In the genomic region with DNA sequence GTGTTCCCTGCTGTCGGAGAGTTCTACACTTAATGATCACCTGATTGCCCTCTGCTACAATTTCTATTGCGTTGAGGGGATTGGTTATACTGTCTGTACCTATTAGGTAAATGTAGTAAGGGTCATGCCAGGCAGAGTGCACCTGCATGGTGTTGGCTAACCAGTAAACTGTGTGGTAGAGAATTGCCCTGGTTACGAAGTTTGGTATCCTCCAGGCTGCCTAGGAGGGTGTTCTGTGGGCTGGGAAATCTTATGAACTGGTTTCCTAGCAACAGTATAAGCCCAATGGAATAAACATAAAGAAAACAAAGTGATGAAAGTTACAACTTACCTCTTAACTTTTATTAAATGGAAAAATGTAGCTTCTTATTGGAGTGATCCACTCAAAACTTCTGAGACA, we compare ENCODE assay signal across 8 cellular contexts. TPM values are rescaled to one million over a fixed set of nuclear protein-coding genes. Genes with fewer than 3 reads are reported as not detected.
A peak's percentile ranks its signal among the peaks of the same experiment; 100 is the strongest.
DNase-seq lines count a peak whose midpoint lies in the region; ATAC-seq and TF ChIP-seq lines count a peak whose summit lies in the region.

No MANE protein-coding gene starts in this region.

- peaks cover 57% of the 10 kb centered on the region for H3K4me1 Mint-ChIP-seq in stimulated activated naive CD8-positive, alpha-beta T cell treated with anti-CD3 and anti-CD28 coated beads, Interleukin-15, Interleukin-2, amounts not matched to agents 100 ng/mL and 50 ng/mL, for 24 hours (ENCODE audit: low read depth)

- TF ChIP-seq CTCF in WI38 (IDR thresholded peaks at IDR 0.05; ENCODE audit: low read depth, low read length), result no peak
- no peak for TF ChIP-seq CTCF in fibroblast of pulmonary artery (IDR thresholded peaks at IDR 0.05; ENCODE audit: low read length, missing control alignments)

- no peaks in the 10 kb centered on the region for H3K27me3 Mint-ChIP-seq in stimulated activated naive CD8-positive, alpha-beta T cell treated with anti-CD3 and anti-CD28 coated beads, Interleukin-15, Interleukin-2, amounts not matched to agents 100 ng/mL and 50 ng/mL, for 24 hours

- peak overlapping the region; percentile 95 for H3K4me3 Mint-ChIP-seq in stimulated activated naive CD8-positive, alpha-beta T cell treated with anti-CD3 and anti-CD28 coated beads, Interleukin-15, Interleukin-2, amounts not matched to agents 100 ng/mL and 50 ng/mL, for 24 hours

- peak overlapping the region; percentile 87 for H3K4me3 ChIP-seq in WI38 (ENCODE audit: low read depth, low read length)
- H3K4me3 ChIP-seq in fibroblast of pulmonary artery (replicated peaks; ENCODE audit: low read depth, low read length), result peak overlapping the region; percentile 70

- peak overlapping the region; percentile 99 for H3K27ac Mint-ChIP-seq in stimulated activated naive CD8-positive, alpha-beta T cell treated with anti-CD3 and anti-CD28 coated beads, Interleukin-15, Interleukin-2, amounts not matched to agents 100 ng/mL and 50 ng/mL, for 24 hours

- DNase-seq in stimulated activated naive CD8-positive, alpha-beta T cell treated with anti-CD3 and anti-CD28 coated beads, Interleukin-15, Interleukin-2, amounts not matched to agents 100 U/mL and 50 U/mL, for 24 hours, result no peak
- DNase-seq in fibroblast of pulmonary artery (ENCODE audit: low read depth), result peak; percentile 39
- no peak for DNase-seq in sciatic nerve (ENCODE audit: low spot score)
- no peak for DNase-seq in inferior parietal cortex (ENCODE audit: extremely low spot score)
- DNase-seq in COR-L47 (lab: John Stamatoyannopoulos, UW), result no peak
- DNase-seq in globus pallidus (ENCODE audit: low spot score), result no peak

- ATAC-seq in stimulated activated naive CD8-positive, alpha-beta T cell treated with anti-CD3 and anti-CD28 coated beads, Interleukin-15, Interleukin-2, amounts not matched to agents 100 U/mL and 50 U/mL, for 24 hours, result no peak
- peak; percentile 28 for ATAC-seq in sciatic nerve

- H3K36me3 Mint-ChIP-seq in stimulated activated naive CD8-positive, alpha-beta T cell treated with anti-CD3 and anti-CD28 coated beads, Interleukin-15, Interleukin-2, amounts not matched to agents 100 ng/mL and 50 ng/mL, for 24 hours (ENCODE audit: low read depth), result peaks cover 26% of the 10 kb centered on the region

- intact Hi-C loops in sciatic nerve (cut with DNase I), result no loop called here

- peaks cover 9% of the 10 kb centered on the region for H3K9me3 Mint-ChIP-seq in stimulated activated naive CD8-positive, alpha-beta T cell treated with anti-CD3 and anti-CD28 coated beads, Interleukin-15, Interleukin-2, amounts not matched to agents 100 ng/mL and 50 ng/mL, for 24 hours

RNA-seq across cellular contexts. Expression of gene CCDC91, which starts 1.4 kb away (rescaled TPM):
- total RNA-seq in sciatic nerve, result 35.8 TPM
